ENCODE assay signal across 1 cellular context in genomic region chr3:134606033-134607025, GRCh38.
TF ChIP-seq lines count a peak whose summit lies in the region.

No MANE protein-coding gene starts in this region.

TF ChIP-seq in GM23338, 12 proteins besides CTCF, POLR2A, EP300 and RAD21 (continued from another document):
- TF ChIP-seq, protein P1, sequence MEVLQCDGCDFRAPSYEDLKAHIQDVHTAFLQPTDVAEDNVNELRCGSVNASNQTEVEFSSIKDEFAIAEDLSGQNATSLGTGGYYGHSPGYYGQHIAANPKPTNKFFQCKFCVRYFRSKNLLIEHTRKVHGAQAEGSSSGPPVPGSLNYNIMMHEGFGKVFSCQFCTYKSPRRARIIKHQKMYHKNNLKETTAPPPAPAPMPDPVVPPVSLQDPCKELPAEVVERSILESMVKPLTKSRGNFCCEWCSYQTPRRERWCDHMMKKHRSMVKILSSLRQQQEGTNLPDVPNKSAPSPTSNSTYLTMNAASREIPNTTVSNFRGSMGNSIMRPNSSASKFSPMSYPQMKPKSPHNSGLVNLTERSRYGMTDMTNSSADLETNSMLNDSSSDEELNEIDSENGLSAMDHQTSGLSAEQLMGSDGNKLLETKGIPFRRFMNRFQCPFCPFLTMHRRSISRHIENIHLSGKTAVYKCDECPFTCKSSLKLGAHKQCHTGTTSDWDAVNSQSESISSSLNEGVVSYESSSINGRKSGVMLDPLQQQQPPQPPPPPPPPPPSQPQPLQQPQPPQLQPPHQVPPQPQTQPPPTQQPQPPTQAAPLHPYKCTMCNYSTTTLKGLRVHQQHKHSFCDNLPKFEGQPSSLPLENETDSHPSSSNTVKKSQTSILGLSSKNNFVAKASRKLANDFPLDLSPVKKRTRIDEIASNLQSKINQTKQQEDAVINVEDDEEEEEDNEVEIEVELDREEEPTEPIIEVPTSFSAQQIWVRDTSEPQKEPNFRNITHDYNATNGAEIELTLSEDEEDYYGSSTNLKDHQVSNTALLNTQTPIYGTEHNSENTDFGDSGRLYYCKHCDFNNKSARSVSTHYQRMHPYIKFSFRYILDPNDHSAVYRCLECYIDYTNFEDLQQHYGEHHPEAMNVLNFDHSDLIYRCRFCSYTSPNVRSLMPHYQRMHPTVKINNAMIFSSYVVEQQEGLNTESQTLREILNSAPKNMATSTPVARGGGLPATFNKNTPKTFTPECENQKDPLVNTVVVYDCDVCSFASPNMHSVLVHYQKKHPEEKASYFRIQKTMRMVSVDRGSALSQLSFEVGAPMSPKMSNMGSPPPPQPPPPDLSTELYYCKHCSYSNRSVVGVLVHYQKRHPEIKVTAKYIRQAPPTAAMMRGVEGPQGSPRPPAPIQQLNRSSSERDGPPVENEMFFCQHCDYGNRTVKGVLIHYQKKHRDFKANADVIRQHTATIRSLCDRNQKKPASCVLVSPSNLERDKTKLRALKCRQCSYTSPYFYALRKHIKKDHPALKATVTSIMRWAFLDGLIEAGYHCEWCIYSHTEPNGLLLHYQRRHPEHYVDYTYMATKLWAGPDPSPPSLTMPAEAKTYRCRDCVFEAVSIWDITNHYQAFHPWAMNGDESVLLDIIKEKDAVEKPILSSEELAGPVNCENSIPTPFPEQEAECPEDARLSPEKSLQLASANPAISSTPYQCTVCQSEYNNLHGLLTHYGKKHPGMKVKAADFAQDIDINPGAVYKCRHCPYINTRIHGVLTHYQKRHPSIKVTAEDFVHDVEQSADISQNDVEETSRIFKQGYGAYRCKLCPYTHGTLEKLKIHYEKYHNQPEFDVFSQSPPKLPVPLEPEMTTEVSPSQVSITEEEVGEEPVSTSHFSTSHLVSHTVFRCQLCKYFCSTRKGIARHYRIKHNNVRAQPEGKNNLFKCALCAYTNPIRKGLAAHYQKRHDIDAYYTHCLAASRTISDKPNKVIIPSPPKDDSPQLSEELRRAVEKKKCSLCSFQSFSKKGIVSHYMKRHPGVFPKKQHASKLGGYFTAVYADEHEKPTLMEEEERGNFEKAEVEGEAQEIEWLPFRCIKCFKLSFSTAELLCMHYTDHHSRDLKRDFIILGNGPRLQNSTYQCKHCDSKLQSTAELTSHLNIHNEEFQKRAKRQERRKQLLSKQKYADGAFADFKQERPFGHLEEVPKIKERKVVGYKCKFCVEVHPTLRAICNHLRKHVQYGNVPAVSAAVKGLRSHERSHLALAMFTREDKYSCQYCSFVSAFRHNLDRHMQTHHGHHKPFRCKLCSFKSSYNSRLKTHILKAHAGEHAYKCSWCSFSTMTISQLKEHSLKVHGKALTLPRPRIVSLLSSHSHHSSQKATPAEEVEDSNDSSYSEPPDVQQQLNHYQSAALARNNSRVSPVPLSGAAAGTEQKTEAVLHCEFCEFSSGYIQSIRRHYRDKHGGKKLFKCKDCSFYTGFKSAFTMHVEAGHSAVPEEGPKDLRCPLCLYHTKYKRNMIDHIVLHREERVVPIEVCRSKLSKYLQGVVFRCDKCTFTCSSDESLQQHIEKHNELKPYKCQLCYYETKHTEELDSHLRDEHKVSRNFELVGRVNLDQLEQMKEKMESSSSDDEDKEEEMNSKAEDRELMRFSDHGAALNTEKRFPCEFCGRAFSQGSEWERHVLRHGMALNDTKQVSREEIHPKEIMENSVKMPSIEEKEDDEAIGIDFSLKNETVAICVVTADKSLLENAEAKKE (CRISPR knock-in tag; IDR thresholded peaks at IDR 0.05) = no peak
- TF ChIP-seq EZH2phosphoT487 (IDR thresholded peaks at IDR 0.05; ENCODE audit: unreplicated experiment) = no peak
TF ChIP-seq in GM23338: peak in this region for 0.
